Comparison of ENCODE assay signal across 1 cellular context in genomic region chr1:35557611-35558373, GRCh38.
TF ChIP-seq lines count a peak whose summit lies in the region.

Gene NCDN (plus strand): TSS chr1:35557799. CDS start chr1:35558191, 392 bp downstream.

TF ChIP-seq in HepG2, 621 proteins besides CTCF, POLR2A, EP300 and RAD21 (continued from another document and continues in another):
- TF ChIP-seq ZBTB25 (CRISPR knock-in tag; IDR thresholded peaks at IDR 0.05): peak; percentile 41; the same call in 1 of the 2 replicates
- peak; percentile 25 for TF ChIP-seq DBP (CRISPR knock-in tag; IDR thresholded peaks at IDR 0.05; ENCODE audit: not compliant biosample characterization)
- TF ChIP-seq GPN1 (CRISPR knock-in tag; IDR thresholded peaks at IDR 0.05; ENCODE audit: borderline replicate concordance): no peak
- TF ChIP-seq ZNF275 (CRISPR knock-in tag; IDR thresholded peaks at IDR 0.05; ENCODE audit: borderline replicate concordance): no peak; the same call in 1 of the 2 replicates
- peak; percentile 87 for TF ChIP-seq IRF2 (CRISPR knock-in tag; IDR thresholded peaks at IDR 0.05)
- no peak for TF ChIP-seq SIX1 (CRISPR knock-in tag; IDR thresholded peaks at IDR 0.05; ENCODE audit: borderline replicate concordance)
- peak; percentile 77; the same call in 1 of the 2 replicates for TF ChIP-seq CREB3 (CRISPR knock-in tag; IDR thresholded peaks at IDR 0.05)
- no peak for TF ChIP-seq CBFB (CRISPR knock-in tag; IDR thresholded peaks at IDR 0.05)
- no peak for TF ChIP-seq HNRNPUL1 (IDR thresholded peaks at IDR 0.05; ENCODE audit: low read depth, low read length)
- TF ChIP-seq RXRB (CRISPR knock-in tag; IDR thresholded peaks at IDR 0.05; ENCODE audit: borderline replicate concordance): peak; percentile 6; the same call in 1 of the 2 replicates
- TF ChIP-seq TAF1 (CRISPR knock-in tag; IDR thresholded peaks at IDR 0.05): peak; percentile 26; the same call in 1 of the 2 replicates
- TF ChIP-seq RBAK (CRISPR knock-in tag; IDR thresholded peaks at IDR 0.05): no peak
- TF ChIP-seq SP5 (CRISPR knock-in tag; IDR thresholded peaks at IDR 0.05; ENCODE audit: borderline replicate concordance, low read depth): peak; percentile 70
- TF ChIP-seq ZNF354B (CRISPR knock-in tag; IDR thresholded peaks at IDR 0.05): no peak
- TF ChIP-seq, protein P1, sequence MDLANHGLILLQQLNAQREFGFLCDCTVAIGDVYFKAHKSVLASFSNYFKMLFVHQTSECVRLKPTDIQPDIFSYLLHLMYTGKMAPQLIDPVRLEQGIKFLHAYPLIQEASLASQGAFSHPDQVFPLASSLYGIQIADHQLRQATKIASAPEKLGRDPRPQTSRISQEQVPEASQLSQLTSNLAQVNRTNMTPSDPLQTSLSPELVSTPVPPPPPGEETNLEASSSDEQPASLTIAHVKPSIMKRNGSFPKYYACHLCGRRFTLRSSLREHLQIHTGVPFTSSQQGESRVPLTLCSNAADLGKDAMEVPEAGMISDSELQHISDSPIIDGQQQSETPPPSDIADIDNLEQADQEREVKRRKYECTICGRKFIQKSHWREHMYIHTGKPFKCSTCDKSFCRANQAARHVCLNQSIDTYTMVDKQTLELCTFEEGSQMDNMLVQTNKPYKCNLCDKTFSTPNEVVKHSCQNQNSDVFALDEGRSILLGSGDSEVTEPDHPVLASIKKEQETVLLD (CRISPR knock-in tag; IDR thresholded peaks at IDR 0.05; ENCODE audit: low read depth): 0 out of 2 replicates have a peak, but pooled peaks have one; percentile 32
- TF ChIP-seq DR1 (CRISPR knock-in tag; IDR thresholded peaks at IDR 0.05): peak; percentile 59; the same call in 1 of the 2 replicates
- TF ChIP-seq, protein P2, sequence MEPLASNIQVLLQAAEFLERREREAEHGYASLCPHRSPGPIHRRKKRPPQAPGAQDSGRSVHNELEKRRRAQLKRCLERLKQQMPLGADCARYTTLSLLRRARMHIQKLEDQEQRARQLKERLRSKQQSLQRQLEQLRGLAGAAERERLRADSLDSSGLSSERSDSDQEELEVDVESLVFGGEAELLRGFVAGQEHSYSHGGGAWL (CRISPR knock-in tag; IDR thresholded peaks at IDR 0.05): peak; percentile 46
- TF ChIP-seq MLLT10 (CRISPR knock-in tag; IDR thresholded peaks at IDR 0.05): no peak
- TF ChIP-seq ZNF205 (CRISPR knock-in tag; IDR thresholded peaks at IDR 0.05): 0 out of 2 replicates have a peak, but pooled peaks have one; percentile 28
- TF ChIP-seq ZNF652 (CRISPR knock-in tag; IDR thresholded peaks at IDR 0.05; ENCODE audit: borderline replicate concordance, low read depth): no peak
- TF ChIP-seq, protein P3, sequence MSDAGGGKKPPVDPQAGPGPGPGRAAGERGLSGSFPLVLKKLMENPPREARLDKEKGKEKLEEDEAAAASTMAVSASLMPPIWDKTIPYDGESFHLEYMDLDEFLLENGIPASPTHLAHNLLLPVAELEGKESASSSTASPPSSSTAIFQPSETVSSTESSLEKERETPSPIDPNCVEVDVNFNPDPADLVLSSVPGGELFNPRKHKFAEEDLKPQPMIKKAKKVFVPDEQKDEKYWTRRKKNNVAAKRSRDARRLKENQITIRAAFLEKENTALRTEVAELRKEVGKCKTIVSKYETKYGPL (CRISPR knock-in tag; IDR thresholded peaks at IDR 0.05): 0 out of 2 replicates have a peak, but pooled peaks have one; percentile 60
- TF ChIP-seq GZF1 (CRISPR knock-in tag; IDR thresholded peaks at IDR 0.05): no peak
- TF ChIP-seq, protein P4, sequence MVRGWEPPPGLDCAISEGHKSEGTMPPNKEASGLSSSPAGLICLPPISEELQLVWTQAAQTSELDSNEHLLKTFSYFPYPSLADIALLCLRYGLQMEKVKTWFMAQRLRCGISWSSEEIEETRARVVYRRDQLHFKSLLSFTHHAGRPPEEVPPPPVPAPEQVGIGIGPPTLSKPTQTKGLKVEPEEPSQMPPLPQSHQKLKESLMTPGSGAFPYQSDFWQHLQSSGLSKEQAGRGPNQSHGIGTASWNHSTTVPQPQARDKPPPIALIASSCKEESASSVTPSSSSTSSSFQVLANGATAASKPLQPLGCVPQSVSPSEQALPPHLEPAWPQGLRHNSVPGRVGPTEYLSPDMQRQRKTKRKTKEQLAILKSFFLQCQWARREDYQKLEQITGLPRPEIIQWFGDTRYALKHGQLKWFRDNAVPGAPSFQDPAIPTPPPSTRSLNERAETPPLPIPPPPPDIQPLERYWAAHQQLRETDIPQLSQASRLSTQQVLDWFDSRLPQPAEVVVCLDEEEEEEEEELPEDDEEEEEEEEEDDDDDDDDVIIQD (CRISPR knock-in tag; IDR thresholded peaks at IDR 0.05; ENCODE audit: low read depth): no peak
- TF ChIP-seq, protein P5, sequence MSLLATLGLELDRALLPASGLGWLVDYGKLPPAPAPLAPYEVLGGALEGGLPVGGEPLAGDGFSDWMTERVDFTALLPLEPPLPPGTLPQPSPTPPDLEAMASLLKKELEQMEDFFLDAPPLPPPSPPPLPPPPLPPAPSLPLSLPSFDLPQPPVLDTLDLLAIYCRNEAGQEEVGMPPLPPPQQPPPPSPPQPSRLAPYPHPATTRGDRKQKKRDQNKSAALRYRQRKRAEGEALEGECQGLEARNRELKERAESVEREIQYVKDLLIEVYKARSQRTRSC (CRISPR knock-in tag; IDR thresholded peaks at IDR 0.05; ENCODE audit: low read depth): no peak
- TF ChIP-seq, protein P6, sequence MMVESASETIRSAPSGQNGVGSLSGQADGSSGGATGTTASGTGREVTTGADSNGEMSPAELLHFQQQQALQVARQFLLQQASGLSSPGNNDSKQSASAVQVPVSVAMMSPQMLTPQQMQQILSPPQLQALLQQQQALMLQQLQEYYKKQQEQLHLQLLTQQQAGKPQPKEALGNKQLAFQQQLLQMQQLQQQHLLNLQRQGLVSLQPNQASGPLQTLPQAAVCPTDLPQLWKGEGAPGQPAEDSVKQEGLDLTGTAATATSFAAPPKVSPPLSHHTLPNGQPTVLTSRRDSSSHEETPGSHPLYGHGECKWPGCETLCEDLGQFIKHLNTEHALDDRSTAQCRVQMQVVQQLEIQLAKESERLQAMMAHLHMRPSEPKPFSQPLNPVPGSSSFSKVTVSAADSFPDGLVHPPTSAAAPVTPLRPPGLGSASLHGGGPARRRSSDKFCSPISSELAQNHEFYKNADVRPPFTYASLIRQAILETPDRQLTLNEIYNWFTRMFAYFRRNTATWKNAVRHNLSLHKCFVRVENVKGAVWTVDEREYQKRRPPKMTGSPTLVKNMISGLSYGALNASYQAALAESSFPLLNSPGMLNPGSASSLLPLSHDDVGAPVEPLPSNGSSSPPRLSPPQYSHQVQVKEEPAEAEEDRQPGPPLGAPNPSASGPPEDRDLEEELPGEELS (CRISPR knock-in tag; IDR thresholded peaks at IDR 0.05): no peak
- no peak for TF ChIP-seq ZNF276 (CRISPR knock-in tag; IDR thresholded peaks at IDR 0.05; ENCODE audit: low read depth)
- TF ChIP-seq ZNF605 (CRISPR knock-in tag; IDR thresholded peaks at IDR 0.05): no peak
- TF ChIP-seq THAP9 (CRISPR knock-in tag; IDR thresholded peaks at IDR 0.05; ENCODE audit: borderline replicate concordance): peak; percentile 87
- TF ChIP-seq NFE2 (CRISPR knock-in tag; IDR thresholded peaks at IDR 0.05): no peak
- 0 out of 2 replicates have a peak, but pooled peaks have one; percentile 64 for TF ChIP-seq ELK4 (CRISPR knock-in tag; IDR thresholded peaks at IDR 0.05; ENCODE audit: borderline replicate concordance)
- TF ChIP-seq RNF2 (conservative IDR thresholded peaks at IDR 0.05; ENCODE audit: low read depth): no peak; the same call in 1 of the 2 replicates
- TF ChIP-seq ZNF563 (CRISPR knock-in tag; IDR thresholded peaks at IDR 0.05): no peak
- peak; percentile 92; the same call in 1 of the 2 replicates for TF ChIP-seq SPEN (CRISPR knock-in tag; IDR thresholded peaks at IDR 0.05; ENCODE audit: low read depth)
- no peak; the same call in 1 of the 2 replicates for TF ChIP-seq ZNF230 (CRISPR knock-in tag; IDR thresholded peaks at IDR 0.05)
- TF ChIP-seq, protein P7, sequence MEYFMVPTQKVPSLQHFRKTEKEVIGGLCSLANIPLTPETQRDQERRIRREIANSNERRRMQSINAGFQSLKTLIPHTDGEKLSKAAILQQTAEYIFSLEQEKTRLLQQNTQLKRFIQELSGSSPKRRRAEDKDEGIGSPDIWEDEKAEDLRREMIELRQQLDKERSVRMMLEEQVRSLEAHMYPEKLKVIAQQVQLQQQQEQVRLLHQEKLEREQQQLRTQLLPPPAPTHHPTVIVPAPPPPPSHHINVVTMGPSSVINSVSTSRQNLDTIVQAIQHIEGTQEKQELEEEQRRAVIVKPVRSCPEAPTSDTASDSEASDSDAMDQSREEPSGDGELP (IDR thresholded peaks at IDR 0.05; ENCODE audit: borderline replicate concordance, low read depth): no peak
- peak; percentile 31; the same call in 1 of the 2 replicates for TF ChIP-seq FOSL2 (CRISPR knock-in tag; IDR thresholded peaks at IDR 0.05)
- TF ChIP-seq SETDB1 (CRISPR knock-in tag; IDR thresholded peaks at IDR 0.05; ENCODE audit: borderline replicate concordance): no peak
- no peak for TF ChIP-seq MLX (CRISPR knock-in tag; IDR thresholded peaks at IDR 0.05)
- no peak for TF ChIP-seq ZNF567 (CRISPR knock-in tag; IDR thresholded peaks at IDR 0.05; ENCODE audit: borderline replicate concordance)
- TF ChIP-seq GATAD1 (CRISPR knock-in tag; IDR thresholded peaks at IDR 0.05): peak; percentile 87
